In the genomic region with DNA sequence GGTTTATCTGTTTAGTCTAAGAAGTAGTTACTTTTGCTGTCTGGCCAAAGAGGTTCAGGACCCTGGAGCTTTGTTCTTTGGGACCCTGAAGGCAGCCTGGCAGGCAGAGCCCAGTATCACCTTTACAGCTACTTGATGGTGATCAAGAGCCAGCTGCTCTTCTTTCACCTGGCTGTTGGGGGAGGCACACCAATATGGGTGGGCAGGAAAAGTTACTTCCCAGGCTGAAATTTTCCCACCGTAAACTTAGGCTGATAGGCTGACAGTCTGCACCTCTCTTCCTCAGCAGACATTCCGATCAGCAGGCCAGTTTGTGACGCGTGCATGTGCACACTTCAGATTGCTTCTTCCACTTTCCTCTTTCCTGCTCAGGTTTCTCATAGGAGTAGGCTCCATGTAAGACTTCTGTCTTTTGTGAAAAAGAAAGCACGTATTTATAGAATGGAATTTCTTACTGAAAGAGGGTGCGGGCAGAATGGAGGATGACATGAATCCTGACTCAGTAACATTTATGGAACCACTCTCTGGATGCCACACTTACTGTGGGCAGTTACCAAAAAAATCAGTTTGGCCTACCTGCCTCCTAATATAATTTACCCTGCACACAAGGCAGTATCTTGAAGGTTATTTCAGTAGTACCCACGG, we compare ENCODE assay signal across 25 cellular contexts.
DNase-seq lines count a peak whose midpoint lies in the region; ATAC-seq, FAIRE-seq and TF ChIP-seq lines count a peak whose summit lies in the region.
"Had no signal": no experiment of that assay in that cellular context is flagged by ENCODE, and none has a peak within 500 bp of the region (broad histone marks: within the 10 kb centered on the region; RNA-seq: fewer than 3 reads in every experiment).

No MANE protein-coding gene starts in this region.

- no peaks in the 10 kb centered on the region for H3K27me3 ChIP-seq in endothelial cell of umbilical vein (ENCODE audit: control insufficient read depth in 2 of 2, insufficient read depth in 2 of 2, low read length in 2 of 2)
- no peaks in the 10 kb centered on the region for H3K27me3 ChIP-seq in thoracic aorta (replicated peaks; ENCODE audit: insufficient read depth)
- H3K27me3 ChIP-seq: upper lobe of left lung had no signal

- H3K27me3 Mint-ChIP-seq in WTC11 (ENCODE audit: low read depth): no peaks in the 10 kb centered on the region
- H3K27me3 Mint-ChIP-seq: activated B cell treated with CpG ODN at 0.5 μM for 24 hours; activated CD4-positive, alpha-beta memory T cell treated with anti-CD3 and anti-CD28 coated beads, Interleukin-2, amount 10 ng/mL, durations not matched to agents 7 days and 5 days had no signal

- H3K9me3 Mint-ChIP-seq in WTC11: no peaks in the 10 kb centered on the region
- H3K9me3 Mint-ChIP-seq: activated B cell treated with CpG ODN at 0.5 μM for 24 hours; activated CD4-positive, alpha-beta memory T cell treated with anti-CD3 and anti-CD28 coated beads, Interleukin-2, amount 10 ng/mL, durations not matched to agents 7 days and 5 days; CD4-positive, alpha-beta memory T cell; natural killer cell treated with Interleukin-12 subunit alpha and Interleukin-12 subunit beta and Interleukin-15 and Interleukin-18, amount 100 ng/mL, for 72 hours had no signal

- ATAC-seq in WTC11 (peak; percentile 54), thoracic aorta (ENCODE audit: insufficient number of reproducible peaks, low FRiP score, low read depth) (peak; percentile 11), GM21576 (IDR thresholded peaks at IDR 0.05; ENCODE audit: unreplicated experiment) (no peak)
- ATAC-seq: GM12878; natural killer cell treated with Interleukin-12 subunit alpha and Interleukin-12 subunit beta and Interleukin-15 and Interleukin-18, amount 100 ng/mL, for 72 hours; PC-3; stimulated activated naive CD8-positive, alpha-beta T cell treated with anti-CD3 and anti-CD28 coated beads, Interleukin-15, Interleukin-2, amounts not matched to agents 100 U/mL and 50 U/mL, for 24 hours had no signal

- no peak overlapping the region for H3K27ac Mint-ChIP-seq in WTC11
- H3K27ac Mint-ChIP-seq: activated B cell treated with CpG ODN at 0.5 μM for 24 hours; activated CD4-positive, alpha-beta memory T cell treated with anti-CD3 and anti-CD28 coated beads, Interleukin-2, amount 10 ng/mL, durations not matched to agents 7 days and 5 days; CD4-positive, alpha-beta memory T cell; natural killer cell treated with Interleukin-12 subunit alpha and Interleukin-12 subunit beta and Interleukin-15 and Interleukin-18, amount 100 ng/mL, for 72 hours had no signal

- no peak overlapping the region for H3K9ac ChIP-seq in endothelial cell of umbilical vein (replicated peaks; ENCODE audit: extremely low read depth, insufficient read depth, low read length)
- H3K9ac ChIP-seq: parathyroid adenoma had no signal

- H3K4me3 ChIP-seq in endothelial cell of umbilical vein (replicated peaks in 1 of 3; ENCODE audit: insufficient read depth in 1 of 3, low read depth in 1 of 3, low read length in 3 of 3) (no peak overlapping the region), thoracic aorta (no peak overlapping the region)
- H3K4me3 ChIP-seq: GM12878, skin epidermis, upper lobe of left lung had no signal

- no peak overlapping the region for H3K4me3 Mint-ChIP-seq in WTC11
- H3K4me3 Mint-ChIP-seq: activated B cell treated with CpG ODN at 0.5 μM for 24 hours; activated CD4-positive, alpha-beta memory T cell treated with anti-CD3 and anti-CD28 coated beads, Interleukin-2, amount 10 ng/mL, durations not matched to agents 7 days and 5 days; CD4-positive, alpha-beta memory T cell; natural killer cell treated with Interleukin-12 subunit alpha and Interleukin-12 subunit beta and Interleukin-15 and Interleukin-18, amount 100 ng/mL, for 72 hours had no signal

- CTCF ChIA-PET in WTC11 (lab: Charles Lee) (interaction anchor here (0.7 to 0.8 kb wide), 2 partner anchors 67 to 146 kb away, joined by 5 to 7 read pairs; no protein-coding TSS in a partner anchor), endothelial cell of umbilical vein (lab: Charles Lee) (interaction anchor here (0.8 kb wide), 1 partner anchor 76 kb away, joined by 3 read pairs; no protein-coding TSS in a partner anchor)

- POLR2A ChIA-PET in WTC11 (lab: Charles Lee): no interaction called here
- POLR2A ChIA-PET in endothelial cell of umbilical vein (lab: Charles Lee): no interaction called here

- no peak for TF ChIP-seq CTCF in WTC11 (IDR thresholded peaks at IDR 0.05)
- TF ChIP-seq CTCF in endothelial cell of umbilical vein (IDR thresholded peaks at IDR 0.05; ENCODE audit: extremely low read depth in 1 of 2, insufficient read depth in 1 of 2, low read depth in 1 of 2, low read length in 2 of 2): no peak
- no peak for TF ChIP-seq CTCF in thoracic aorta (IDR thresholded peaks at IDR 0.05)

- peak overlapping the region; percentile 59 for H2AFZ ChIP-seq in endothelial cell of umbilical vein (ENCODE audit: low read depth, low read length)
- H2AFZ ChIP-seq: parathyroid adenoma had no signal

- DNase-seq in WTC11 (ENCODE audit: low spot score) (no peak), endothelial cell of umbilical vein (ENCODE audit: low read depth, low spot score) (peak; percentile 8), left kidney (ENCODE audit: low read depth, low spot score) (peak; percentile 73), thoracic aorta (ENCODE audit: low spot score) (no peak), NCI-H526 treated with DMSO at 0.1 percent for 48 hours (lab: John Stamatoyannopoulos, UW) (no peak), urothelium cell line (ENCODE audit: low spot score) (no peak), dedifferentiated amniotic fluid mesenchymal stem cell (ENCODE audit: extremely low spot score) (no peak)
- DNase-seq: activated B cell treated with CpG ODN at 0.5 μM for 24 hours; activated CD4-positive, alpha-beta memory T cell treated with anti-CD3 and anti-CD28 coated beads, Interleukin-2, amount 10 ng/mL, durations not matched to agents 7 days and 5 days; activated gamma-delta T cell treated with Interleukin-2 at 50 U/mL for 16 hours; CD4-positive, alpha-beta memory T cell; central memory CD4-positive, alpha-beta T cell; head of caudate nucleus; kidney; mesenchymal stem cell; NCI-H1417; PC-3; stimulated activated CD4-positive, alpha-beta T cell treated with anti-CD3 and anti-CD28 coated beads, Interleukin-4, amount 100 ng/mL, for 1 hour; stimulated activated naive CD8-positive, alpha-beta T cell treated with anti-CD3 and anti-CD28 coated beads, Interleukin-15, Interleukin-2, amounts not matched to agents 100 U/mL and 50 U/mL, for 24 hours; upper lobe of left lung had no signal

- peaks cover 11% of the 10 kb centered on the region for H3K4me1 ChIP-seq in endothelial cell of umbilical vein (ENCODE audit: control insufficient read depth, extremely low read depth, insufficient read depth, low read length)
- H3K4me1 ChIP-seq in thoracic aorta (ENCODE audit: control insufficient read depth in 1 of 2, low read depth in 2 of 2): peaks cover 23 to 65% of the 10 kb centered on the region in 2 donors
- H3K4me1 ChIP-seq: parathyroid adenoma had no signal

- H3K79me2 ChIP-seq in endothelial cell of umbilical vein (ENCODE audit: control insufficient read depth, insufficient read depth, low read length): no peaks in the 10 kb centered on the region
- H3K79me2 ChIP-seq: parathyroid adenoma had no signal

- H3K36me3 Mint-ChIP-seq in WTC11: no peaks in the 10 kb centered on the region
- H3K36me3 Mint-ChIP-seq: natural killer cell treated with Interleukin-12 subunit alpha and Interleukin-12 subunit beta and Interleukin-15 and Interleukin-18, amount 100 ng/mL, for 72 hours had no signal

- TF ChIP-seq POLR2A in endothelial cell of umbilical vein (IDR thresholded peaks at IDR 0.05; ENCODE audit: low read depth, low read length): no peak

- H3K36me3 ChIP-seq in endothelial cell of umbilical vein (ENCODE audit: control insufficient read depth in 2 of 2, extremely low read depth in 1 of 2, insufficient read depth in 2 of 2, low read length in 2 of 2): no peaks in the 10 kb centered on the region
- H3K36me3 ChIP-seq in thoracic aorta: no peaks in the 10 kb centered on the region
- H3K36me3 ChIP-seq: upper lobe of left lung had no signal

- no peaks in the 10 kb centered on the region for H4K20me1 ChIP-seq in endothelial cell of umbilical vein (replicated peaks; ENCODE audit: control insufficient read depth, extremely low read depth, insufficient read depth, low read length)

- H3K9me1 ChIP-seq in endothelial cell of umbilical vein (replicated peaks; ENCODE audit: control insufficient read depth, extremely low read depth, insufficient read depth, low read length): no peaks in the 10 kb centered on the region

- H3K9me3 ChIP-seq in endothelial cell of umbilical vein (replicated peaks; ENCODE audit: control insufficient read depth, insufficient read depth, low read length) (no peaks in the 10 kb centered on the region), thoracic aorta (no peaks in the 10 kb centered on the region)
- H3K9me3 ChIP-seq: upper lobe of left lung had no signal

- BruUV-seq in endothelial cell of umbilical vein (replicated peaks; lab: Mats Ljungman, UMichigan): no TSS peak

- H3K27ac ChIP-seq in endothelial cell of umbilical vein (ENCODE audit: insufficient read depth, low read depth, low read length): no peak overlapping the region
- H3K27ac ChIP-seq in thoracic aorta: peak overlapping the region; percentile 85 to 89
- H3K27ac ChIP-seq: parathyroid adenoma, upper lobe of left lung had no signal

- dilution Hi-C loops in endothelial cell of umbilical vein (cut with MboI; ENCODE audit: extremely low pct_ligation_motif_present, low sequenced_read_pairs): loop anchor here (25.0 kb wide), 1 partner anchor 145 kb away; no protein-coding TSS in a partner anchor

- FAIRE-seq in endothelial cell of umbilical vein (lab: Jason Lieb, UNC) (no peak), urothelium cell line (lab: Jason Lieb, UNC) (no peak)
- FAIRE-seq: GM12878, kidney had no signal

- no peak overlapping the region for H3K4me2 ChIP-seq in endothelial cell of umbilical vein (ENCODE audit: insufficient read depth, low read length)

- H3K4me1 Mint-ChIP-seq in WTC11: peaks cover 21% of the 10 kb centered on the region

- intact Hi-C loops in endothelial cell of umbilical vein (cut with micrococcal nuclease): no loop called here

TF ChIP-seq in endothelial cell of umbilical vein, 7 proteins besides CTCF, POLR2A, EP300 and RAD21:
- no peak for TF ChIP-seq FOS (IDR thresholded peaks at IDR 0.05; ENCODE audit: borderline replicate concordance, insufficient read depth, low read length)
- TF ChIP-seq, protein P1, sequence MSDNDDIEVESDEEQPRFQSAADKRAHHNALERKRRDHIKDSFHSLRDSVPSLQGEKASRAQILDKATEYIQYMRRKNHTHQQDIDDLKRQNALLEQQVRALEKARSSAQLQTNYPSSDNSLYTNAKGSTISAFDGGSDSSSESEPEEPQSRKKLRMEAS (IDR thresholded peaks at IDR 0.05; ENCODE audit: insufficient read depth, insufficient read length): no peak
- TF ChIP-seq JUN (IDR thresholded peaks at IDR 0.05; ENCODE audit: borderline replicate concordance, insufficient read depth, insufficient read length, low read depth): no peak
- no peak for TF ChIP-seq MYC (IDR thresholded peaks at IDR 0.05; ENCODE audit: low read depth, low read length)
- TF ChIP-seq EZH2 (IDR thresholded peaks at IDR 0.05; ENCODE audit: borderline replicate concordance, low read depth, low read length, severe bottlenecking): no peak
- TF ChIP-seq POLR2AphosphoS5 (IDR thresholded peaks at IDR 0.05; ENCODE audit: insufficient read depth, low read depth, low read length): no peak

Comparison
In these comparisons a context has a peak if more than half of its experiments do, and no peak if none do; other contexts are left out.
1. DNase-seq: peak in endothelial cell of umbilical vein (single experiment) and left kidney (single experiment); none in WTC11 (single experiment), thoracic aorta (single experiment), NCI-H526 treated with DMSO at 0.1 percent for 48 hours (single experiment), urothelium cell line (single experiment) and dedifferentiated amniotic fluid mesenchymal stem cell (single experiment).